ENCODE assay signal across 9 cellular contexts in genomic region chr2:10493636-10494281, GRCh38. TPM values are rescaled to one million over a fixed set of nuclear protein-coding genes. Genes with fewer than 3 reads are reported as not detected.
A peak's percentile ranks its signal among the peaks of the same experiment; 100 is the strongest.
DNase-seq lines count a peak whose midpoint lies in the region; TF ChIP-seq lines count a peak whose summit lies in the region.
"Had no signal": no experiment of that assay in that cellular context is flagged by ENCODE, and none has a peak within 500 bp of the region (broad histone marks: within the 10 kb centered on the region; RNA-seq: fewer than 3 reads in every experiment).

No MANE protein-coding gene starts in this region.

- H3K27ac Mint-ChIP-seq in immature natural killer cell = peak overlapping the region in 2 of 6 donors; percentile 49 to 55

- POLR2A ChIA-PET in GM10248 (lab: Yijun Ruan, JAX) = no interaction called here

- no peak overlapping the region for H3K4me3 Mint-ChIP-seq in immature natural killer cell

- H3K36me3 Mint-ChIP-seq in immature natural killer cell = peaks cover 0 to 1% (median under 1%) of the 10 kb centered on the region in 3 donors

- CTCF ChIA-PET in GM10248 (lab: Yijun Ruan, JAX) = no interaction called here

- peaks cover 0 to 2% (median under 1%) of the 10 kb centered on the region in 6 donors for H3K9me3 Mint-ChIP-seq in immature natural killer cell

- DNase-seq in GM10248 (ENCODE audit: extremely low spot score) (peak; percentile 71), HCEC 1CT (peak; percentile 39), NCI-H345 treated with DMSO at 0.1 percent for 48 hours (lab: John Stamatoyannopoulos, UW; ENCODE audit: unreplicated experiment) (peak; percentile 13), activated T-cell treated with anti-CD3 and anti-CD28 coated beads for 24 hours (ENCODE audit: low read depth) (peak; percentile 73), immature natural killer cell (peak; percentile 41 to 60 (median 51)), NCI-H1105 treated with DMSO at 0.1 percent for 48 hours (lab: John Stamatoyannopoulos, UW) (no peak), medulla oblongata (ENCODE audit: extremely low spot score) (no peak)
- peak; percentile 74 to 87 for DNase-seq in stimulated activated CD8-positive, alpha-beta memory T cell treated with anti-CD3 and anti-CD28 coated beads, Interleukin-15, amount 100 ng/mL, for 4 hours (ENCODE audit: low read depth in 2 of 2)
- DNase-seq: psoas muscle had no signal

- H3K27me3 Mint-ChIP-seq in immature natural killer cell (ENCODE audit: low read depth in 3 of 3) = peaks cover 3 to 11% (median 6%) of the 10 kb centered on the region in 3 donors

- H3K4me1 Mint-ChIP-seq in immature natural killer cell = peaks cover 3 to 4% of the 10 kb centered on the region in 2 donors

- TF ChIP-seq CTCF in GM10248 (IDR thresholded peaks at IDR 0.05; ENCODE audit: control extremely low read depth, extremely low read depth, low read depth, missing control alignments) = no peak

RNA-seq across cellular contexts. Expression of gene ODC1, which starts 45.6 kb away (rescaled TPM):
- 10 to 100 TPM; 31.6 to 62.3 (median 59.0) TPM for polyA plus RNA-seq in immature natural killer cell

Comparison
In these comparisons a context has a peak if more than half of its experiments do, and no peak if none do; other contexts are left out.
1. DNase-seq: peak in GM10248 (single experiment), HCEC 1CT (single experiment), NCI-H345 treated with DMSO at 0.1 percent for 48 hours (single experiment), activated T-cell treated with anti-CD3 and anti-CD28 coated beads for 24 hours (single experiment), immature natural killer cell (3 of 3) and stimulated activated CD8-positive, alpha-beta memory T cell treated with anti-CD3 and anti-CD28 coated beads, Interleukin-15, amount 100 ng/mL, for 4 hours (2 of 2); none in NCI-H1105 treated with DMSO at 0.1 percent for 48 hours (single experiment) and medulla oblongata (single experiment).